Comparison of ENCODE assay signal across 27 cellular contexts in genomic region chr12:81835783-81836182, GRCh38.
DNase-seq lines count a peak whose midpoint lies in the region; ATAC-seq lines count a peak whose summit lies in the region.
"Had no signal": no experiment of that assay in that cellular context is flagged by ENCODE, and none has a peak within 500 bp of the region (broad histone marks: within the 10 kb centered on the region; RNA-seq: fewer than 3 reads in every experiment).

No MANE protein-coding gene starts in this region.

- ATAC-seq in GM21381 (IDR thresholded peaks at IDR 0.05; ENCODE audit: unreplicated experiment): no peak
- ATAC-seq: gastroesophageal sphincter, Panc1 had no signal

- in situ Hi-C loops in HAP-1 (cut with MboI; ENCODE audit: low sequenced_read_pairs): no loop called here

- no peak overlapping the region for H3K4me3 Mint-ChIP-seq in activated CD4-positive, alpha-beta T cell treated with anti-CD3 and anti-CD28 coated beads, Interleukin-2, amount 10 ng/mL, durations not matched to agents 24 days and 14 days
- no peak overlapping the region for H3K4me3 Mint-ChIP-seq in activated naive CD8-positive, alpha-beta T cell treated with anti-CD3 and anti-CD28 coated beads for 36 hours
- H3K4me3 Mint-ChIP-seq: brain; CD4-positive, alpha-beta memory T cell had no signal

- no peaks in the 10 kb centered on the region for H3K9me3 ChIP-seq in HAP-1
- H3K9me3 ChIP-seq: adrenal gland, gastroesophageal sphincter, ovary, tibial artery had no signal

- intact Hi-C loops in activated CD4-positive, alpha-beta T cell treated with anti-CD3 and anti-CD28 coated beads, Interleukin-2, amount 10 ng/mL, durations not matched to agents 24 days and 14 days (cut with micrococcal nuclease): no loop called here

- no peaks in the 10 kb centered on the region for H3K9me3 Mint-ChIP-seq in activated CD4-positive, alpha-beta T cell treated with anti-CD3 and anti-CD28 coated beads, Interleukin-2, amount 10 ng/mL, durations not matched to agents 24 days and 14 days
- no peaks in the 10 kb centered on the region for H3K9me3 Mint-ChIP-seq in activated naive CD8-positive, alpha-beta T cell treated with anti-CD3 and anti-CD28 coated beads for 36 hours
- H3K9me3 Mint-ChIP-seq: activated T-helper 2 cell treated with anti-CD3 and anti-CD28 coated beads, Interferon-gamma antibody, Interleukin-2, Interleukin-4, amounts not matched to agents 10 μg/mL and 5 μg/mL and 100 μg/mL, durations not matched to agents 14 hours and 24 hours and 36 hours; brain had no signal

- H3K27ac Mint-ChIP-seq in activated CD4-positive, alpha-beta T cell treated with anti-CD3 and anti-CD28 coated beads, Interleukin-2, amount 10 ng/mL, durations not matched to agents 24 days and 14 days: no peak overlapping the region
- peak overlapping the region; percentile 65 for H3K27ac Mint-ChIP-seq in activated naive CD8-positive, alpha-beta T cell treated with anti-CD3 and anti-CD28 coated beads for 36 hours
- H3K27ac Mint-ChIP-seq: activated T-helper 2 cell treated with anti-CD3 and anti-CD28 coated beads, Interferon-gamma antibody, Interleukin-2, Interleukin-4, amounts not matched to agents 10 μg/mL and 5 μg/mL and 100 μg/mL, durations not matched to agents 14 hours and 24 hours and 36 hours; brain; CD4-positive, alpha-beta memory T cell had no signal

- H3K4me1 ChIP-seq in HAP-1: no peaks in the 10 kb centered on the region
- H3K4me1 ChIP-seq: adrenal gland, gastroesophageal sphincter, stomach, tibial artery had no signal

- no peaks in the 10 kb centered on the region for H3K27me3 ChIP-seq in HAP-1 (ENCODE audit: low read depth)
- H3K27me3 ChIP-seq: adrenal gland, dorsolateral prefrontal cortex, gastroesophageal sphincter, hepatocyte, ovary, stomach, tibial artery had no signal

- H3K36me3 ChIP-seq in HAP-1 (replicated peaks): no peaks in the 10 kb centered on the region
- H3K36me3 ChIP-seq: adrenal gland, gastroesophageal sphincter, ovary, stomach, tibial artery had no signal

- peaks cover 3% of the 10 kb centered on the region for H3K4me1 Mint-ChIP-seq in activated CD4-positive, alpha-beta T cell treated with anti-CD3 and anti-CD28 coated beads, Interleukin-2, amount 10 ng/mL, durations not matched to agents 24 days and 14 days
- peaks cover 14% of the 10 kb centered on the region for H3K4me1 Mint-ChIP-seq in activated naive CD8-positive, alpha-beta T cell treated with anti-CD3 and anti-CD28 coated beads for 36 hours
- H3K4me1 Mint-ChIP-seq: brain; CD4-positive, alpha-beta memory T cell had no signal

- H3K27me3 Mint-ChIP-seq in activated CD4-positive, alpha-beta T cell treated with anti-CD3 and anti-CD28 coated beads, Interleukin-2, amount 10 ng/mL, durations not matched to agents 24 days and 14 days: no peaks in the 10 kb centered on the region
- H3K27me3 Mint-ChIP-seq in activated naive CD8-positive, alpha-beta T cell treated with anti-CD3 and anti-CD28 coated beads for 36 hours: no peaks in the 10 kb centered on the region
- H3K27me3 Mint-ChIP-seq: brain had no signal

- H3K36me3 Mint-ChIP-seq in activated CD4-positive, alpha-beta T cell treated with anti-CD3 and anti-CD28 coated beads, Interleukin-2, amount 10 ng/mL, durations not matched to agents 24 days and 14 days (ENCODE audit: low read depth): no peaks in the 10 kb centered on the region
- H3K36me3 Mint-ChIP-seq in activated naive CD8-positive, alpha-beta T cell treated with anti-CD3 and anti-CD28 coated beads for 36 hours: peaks cover 4% of the 10 kb centered on the region
- H3K36me3 Mint-ChIP-seq: brain; CD4-positive, alpha-beta memory T cell had no signal

- peak; percentile 72 for DNase-seq in activated CD4-positive, alpha-beta T cell treated with anti-CD3 and anti-CD28 coated beads for 48 hours
- DNase-seq in activated CD4-positive, alpha-beta T cell treated with anti-CD3 and anti-CD28 coated beads, Interleukin-2, amount 10 ng/mL, durations not matched to agents 24 days and 14 days: no peak
- DNase-seq in OCI-M1 (lab: John Stamatoyannopoulos, UW) (peak; percentile 4), HAP-1 (ENCODE audit: low spot score in 2 of 2) (no peak)
- peak; percentile 66 for DNase-seq in activated naive CD8-positive, alpha-beta T cell treated with anti-CD3 and anti-CD28 coated beads for 36 hours
- peak; percentile 17 to 54 (median 31) for DNase-seq in stimulated activated CD4-positive, alpha-beta T cell treated with anti-CD3 and anti-CD28 coated beads, TNF-alpha, amount 100 ng/mL, for 48 hours (ENCODE audit: low read depth in 3 of 3)
- DNase-seq in effector CD8-positive, alpha-beta T cell (lab: John Stamatoyannopoulos, UW): no peak
- DNase-seq: adrenal gland; AML-193; CD4-positive, alpha-beta memory T cell; dorsolateral prefrontal cortex; KBM-7; NCI-H1105; NCI-H1930; NCI-H69; ovary; SHP77; stomach; T-helper 9 cell; tibial artery had no signal

- H3K4me3 ChIP-seq in HAP-1: no peak overlapping the region
- H3K4me3 ChIP-seq: adrenal gland, dorsolateral prefrontal cortex, gastroesophageal sphincter, hepatocyte, ovary, smooth muscle cell, stomach, tibial artery had no signal

Comparison
In these comparisons a context has a peak if more than half of its experiments do, and no peak if none do; other contexts are left out.
1. DNase-seq: peak in activated CD4-positive, alpha-beta T cell treated with anti-CD3 and anti-CD28 coated beads for 48 hours (single experiment), OCI-M1 (single experiment), activated naive CD8-positive, alpha-beta T cell treated with anti-CD3 and anti-CD28 coated beads for 36 hours (single experiment) and stimulated activated CD4-positive, alpha-beta T cell treated with anti-CD3 and anti-CD28 coated beads, TNF-alpha, amount 100 ng/mL, for 48 hours (3 of 3); none in activated CD4-positive, alpha-beta T cell treated with anti-CD3 and anti-CD28 coated beads, Interleukin-2, amount 10 ng/mL, durations not matched to agents 24 days and 14 days (single experiment), HAP-1 (0 of 2) and effector CD8-positive, alpha-beta T cell (single experiment).